Comparison of ENCODE assay signal across 19 cellular contexts in genomic region chr2:202545523-202545922, GRCh38.
DNase-seq lines count a peak whose midpoint lies in the region; ATAC-seq and TF ChIP-seq lines count a peak whose summit lies in the region.
"Had no signal": no experiment of that assay in that cellular context is flagged by ENCODE, and none has a peak within 500 bp of the region (broad histone marks: within the 10 kb centered on the region; RNA-seq: fewer than 3 reads in every experiment).

No MANE protein-coding gene starts in this region.

- H3K9me3 Mint-ChIP-seq in activated naive CD8-positive, alpha-beta T cell treated with anti-CD3 and anti-CD28 coated beads, Interleukin-2, amount 50 U/mL, for 24 hours, result no peaks in the 10 kb centered on the region
- H3K9me3 Mint-ChIP-seq in activated naive CD8-positive, alpha-beta T cell treated with anti-CD3 and anti-CD28 coated beads for 36 hours, result no peaks in the 10 kb centered on the region
- H3K9me3 Mint-ChIP-seq in activated T-helper 17 cell treated with anti-CD3 and anti-CD28 coated beads, Interleukin-2, amount 50 U/mL, for 72 hours, result no peaks in the 10 kb centered on the region
- H3K9me3 Mint-ChIP-seq: activated T-helper 2 cell treated with anti-CD3 and anti-CD28 coated beads, Interferon-gamma antibody, Interleukin-2, Interleukin-4, amounts not matched to agents 10 μg/mL and 5 μg/mL and 100 μg/mL, durations not matched to agents 14 hours and 24 hours and 36 hours; CD8-positive, alpha-beta T cell; type B pancreatic cell had no signal

- H3K4me1 ChIP-seq in GM23248 (ENCODE audit: insufficient read depth) (no peaks in the 10 kb centered on the region), colonic mucosa (no peaks in the 10 kb centered on the region)

- H3K4me3 ChIP-seq in GM23248 (no peak overlapping the region), colonic mucosa (no peak overlapping the region)
- H3K4me3 ChIP-seq: SK-N-MC, stomach had no signal

- intact Hi-C loops in colonic mucosa (cut with DNase I), result no loop called here

- no peaks in the 10 kb centered on the region for H4K20me1 ChIP-seq in GM23248 (ENCODE audit: insufficient read depth)

- no peak for TF ChIP-seq CTCF in colonic mucosa (IDR thresholded peaks at IDR 0.05)

- H3K27ac Mint-ChIP-seq in activated naive CD8-positive, alpha-beta T cell treated with anti-CD3 and anti-CD28 coated beads, Interleukin-2, amount 50 U/mL, for 24 hours, result no peak overlapping the region
- no peak overlapping the region for H3K27ac Mint-ChIP-seq in activated naive CD8-positive, alpha-beta T cell treated with anti-CD3 and anti-CD28 coated beads for 36 hours
- no peak overlapping the region for H3K27ac Mint-ChIP-seq in activated T-helper 17 cell treated with anti-CD3 and anti-CD28 coated beads, Interleukin-2, amount 50 U/mL, for 72 hours
- H3K27ac Mint-ChIP-seq: activated T-helper 2 cell treated with anti-CD3 and anti-CD28 coated beads, Interferon-gamma antibody, Interleukin-2, Interleukin-4, amounts not matched to agents 10 μg/mL and 5 μg/mL and 100 μg/mL, durations not matched to agents 14 hours and 24 hours and 36 hours; CD8-positive, alpha-beta T cell; type B pancreatic cell had no signal

- H3K27ac ChIP-seq in GM23248, result no peak overlapping the region
- H3K27ac ChIP-seq in colonic mucosa, result no peak overlapping the region
- H3K27ac ChIP-seq: SK-N-MC, stomach had no signal

- no peaks in the 10 kb centered on the region for H3K9me2 ChIP-seq in GM23248 (ENCODE audit: insufficient read depth)

- H3K36me3 Mint-ChIP-seq in activated naive CD8-positive, alpha-beta T cell treated with anti-CD3 and anti-CD28 coated beads, Interleukin-2, amount 50 U/mL, for 24 hours (ENCODE audit: low read depth), result no peaks in the 10 kb centered on the region
- H3K36me3 Mint-ChIP-seq in activated naive CD8-positive, alpha-beta T cell treated with anti-CD3 and anti-CD28 coated beads for 36 hours, result no peaks in the 10 kb centered on the region
- H3K36me3 Mint-ChIP-seq in activated T-helper 17 cell treated with anti-CD3 and anti-CD28 coated beads, Interleukin-2, amount 50 U/mL, for 72 hours (ENCODE audit: low read depth), result peaks cover 5% of the 10 kb centered on the region

- H2AFZ ChIP-seq in GM23248, result no peak overlapping the region

- no peaks in the 10 kb centered on the region for H3K9me3 ChIP-seq in GM23248 (ENCODE audit: low read depth)
- H3K9me3 ChIP-seq in colonic mucosa, result no peaks in the 10 kb centered on the region
- H3K9me3 ChIP-seq: stomach had no signal

- no peak overlapping the region for H3K9ac ChIP-seq in GM23248
- H3K9ac ChIP-seq in colonic mucosa (ENCODE audit: low read depth in 2 of 2, low read length in 2 of 2), result no peak overlapping the region

- no peak overlapping the region for H3K4me3 Mint-ChIP-seq in activated naive CD8-positive, alpha-beta T cell treated with anti-CD3 and anti-CD28 coated beads, Interleukin-2, amount 50 U/mL, for 24 hours
- H3K4me3 Mint-ChIP-seq in activated naive CD8-positive, alpha-beta T cell treated with anti-CD3 and anti-CD28 coated beads for 36 hours, result no peak overlapping the region
- no peak overlapping the region for H3K4me3 Mint-ChIP-seq in activated T-helper 17 cell treated with anti-CD3 and anti-CD28 coated beads, Interleukin-2, amount 50 U/mL, for 72 hours
- H3K4me3 Mint-ChIP-seq: CD8-positive, alpha-beta T cell; type B pancreatic cell had no signal

- in situ Hi-C loops in GM23248 (cut with MboI), result no loop called here

- no peaks in the 10 kb centered on the region for H3K79me2 ChIP-seq in GM23248 (ENCODE audit: insufficient read depth)

- H3F3A ChIP-seq in GM23248 (ENCODE audit: insufficient read depth), result no peaks in the 10 kb centered on the region

- WGBS in GM23248 (ENCODE audit: low coverage in 1 of 2, low lambda C conversion rate in 2 of 2, missing lambda C conversion rate in 2 of 2), 2 experiments, result 38 to 50% methylated on average over 1 of the region's 1 CpG

- ATAC-seq in activated naive CD8-positive, alpha-beta T cell treated with anti-CD3 and anti-CD28 coated beads, Interleukin-2, amount 50 U/mL, for 24 hours, result peak; percentile 86
- ATAC-seq in activated T-helper 17 cell treated with anti-CD3 and anti-CD28 coated beads, Interleukin-2, amount 50 U/mL, for 72 hours (replicated peaks), result peak; percentile 74
- ATAC-seq in stimulated activated naive CD8-positive, alpha-beta T cell treated with anti-CD3 and anti-CD28 coated beads, Interleukin-15, Interleukin-2, amounts not matched to agents 100 U/mL and 50 U/mL, for 24 hours, result peak; percentile 55
- ATAC-seq: CD8-positive, alpha-beta T cell; left ventricle myocardium superior had no signal

- H3K27me3 Mint-ChIP-seq in activated naive CD8-positive, alpha-beta T cell treated with anti-CD3 and anti-CD28 coated beads, Interleukin-2, amount 50 U/mL, for 24 hours, result no peaks in the 10 kb centered on the region
- no peaks in the 10 kb centered on the region for H3K27me3 Mint-ChIP-seq in activated naive CD8-positive, alpha-beta T cell treated with anti-CD3 and anti-CD28 coated beads for 36 hours
- H3K27me3 Mint-ChIP-seq in activated T-helper 17 cell treated with anti-CD3 and anti-CD28 coated beads, Interleukin-2, amount 50 U/mL, for 72 hours, result no peaks in the 10 kb centered on the region
- H3K27me3 Mint-ChIP-seq: type B pancreatic cell had no signal

- H3K4me1 Mint-ChIP-seq in activated naive CD8-positive, alpha-beta T cell treated with anti-CD3 and anti-CD28 coated beads, Interleukin-2, amount 50 U/mL, for 24 hours, result peaks cover 7% of the 10 kb centered on the region
- peaks cover 8% of the 10 kb centered on the region for H3K4me1 Mint-ChIP-seq in activated naive CD8-positive, alpha-beta T cell treated with anti-CD3 and anti-CD28 coated beads for 36 hours
- H3K4me1 Mint-ChIP-seq in activated T-helper 17 cell treated with anti-CD3 and anti-CD28 coated beads, Interleukin-2, amount 50 U/mL, for 72 hours, result no peaks in the 10 kb centered on the region

- H3K27me3 ChIP-seq in GM23248 (replicated peaks; ENCODE audit: insufficient read depth), result no peaks in the 10 kb centered on the region
- no peaks in the 10 kb centered on the region for H3K27me3 ChIP-seq in colonic mucosa
- H3K27me3 ChIP-seq: stomach had no signal

- H3K36me3 ChIP-seq in GM23248 (ENCODE audit: low read depth) (no peaks in the 10 kb centered on the region), colonic mucosa (no peaks in the 10 kb centered on the region)

- DNase-seq in activated naive CD8-positive, alpha-beta T cell treated with anti-CD3 and anti-CD28 coated beads, Interleukin-2, amount 50 U/mL, for 24 hours, result no peak
- no peak for DNase-seq in activated naive CD8-positive, alpha-beta T cell treated with anti-CD3 and anti-CD28 coated beads for 36 hours
- DNase-seq in GM23248 (peak; percentile 24), iPS-NIHi7 (ENCODE audit: extremely low spot score) (no peak), colonic mucosa (no peak)
- no peak for DNase-seq in stimulated activated naive CD8-positive, alpha-beta T cell treated with anti-CD3 and anti-CD28 coated beads, Interleukin-15, Interleukin-2, amounts not matched to agents 100 U/mL and 50 U/mL, for 24 hours
- no peak for DNase-seq in stimulated activated CD4-positive, alpha-beta T cell treated with anti-CD3 and anti-CD28 coated beads, Interleukin-1b, Interleukin-23, amount 100 ng/mL, for 48 hours
- DNase-seq: CD8-positive, alpha-beta T cell; KBM-7; left ventricle myocardium superior; MV-4-11; NCI-H1930; NCI-H446; RPMI8226; stomach had no signal

- no peak overlapping the region for H3K4me2 ChIP-seq in GM23248 (ENCODE audit: unreplicated experiment)
